In the genomic region with DNA sequence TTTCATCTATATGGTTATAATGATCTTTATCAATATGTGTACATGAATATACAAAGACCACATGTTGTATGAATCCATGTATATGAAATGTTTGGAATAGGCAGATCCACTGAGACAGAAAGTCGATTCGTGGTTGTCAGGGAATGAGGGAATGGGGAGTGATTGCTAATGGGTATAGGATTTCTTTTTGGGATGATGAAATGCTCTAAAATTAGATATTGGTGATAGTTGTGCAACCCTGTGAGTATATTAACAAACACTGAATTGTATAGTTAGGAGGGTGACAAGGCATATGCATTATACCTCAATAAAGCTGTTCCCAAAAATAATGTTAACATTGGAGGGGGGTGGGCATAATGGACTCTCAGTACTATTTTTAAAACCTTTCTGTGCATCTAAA, we compare ENCODE assay signal across 1 cellular context.
TF ChIP-seq lines count a peak whose summit lies in the region.

No MANE protein-coding gene starts in this region.

TF ChIP-seq in IMR-90, 13 proteins besides CTCF, POLR2A, EP300 and RAD21:
- no peak for TF ChIP-seq BHLHE40 (IDR thresholded peaks at IDR 0.05; ENCODE audit: low read depth, low read length)
- peak; percentile 85 for TF ChIP-seq CEBPB (IDR thresholded peaks at IDR 0.05; ENCODE audit: low read depth, low read length)
- no peak for TF ChIP-seq MXI1 (IDR thresholded peaks at IDR 0.05; ENCODE audit: borderline replicate concordance, low read depth, low read length)
- TF ChIP-seq, protein P1, sequence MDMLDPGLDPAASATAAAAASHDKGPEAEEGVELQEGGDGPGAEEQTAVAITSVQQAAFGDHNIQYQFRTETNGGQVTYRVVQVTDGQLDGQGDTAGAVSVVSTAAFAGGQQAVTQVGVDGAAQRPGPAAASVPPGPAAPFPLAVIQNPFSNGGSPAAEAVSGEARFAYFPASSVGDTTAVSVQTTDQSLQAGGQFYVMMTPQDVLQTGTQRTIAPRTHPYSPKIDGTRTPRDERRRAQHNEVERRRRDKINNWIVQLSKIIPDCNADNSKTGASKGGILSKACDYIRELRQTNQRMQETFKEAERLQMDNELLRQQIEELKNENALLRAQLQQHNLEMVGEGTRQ (IDR thresholded peaks at IDR 0.05; ENCODE audit: low read depth, low read length), result no peak
- no peak for TF ChIP-seq FOS (IDR thresholded peaks at IDR 0.05; ENCODE audit: low read depth, low read length)
TF ChIP-seq in IMR-90: peak in this region for 1.
